9 cellular contexts compared by ENCODE assay signal in the genomic region with DNA sequence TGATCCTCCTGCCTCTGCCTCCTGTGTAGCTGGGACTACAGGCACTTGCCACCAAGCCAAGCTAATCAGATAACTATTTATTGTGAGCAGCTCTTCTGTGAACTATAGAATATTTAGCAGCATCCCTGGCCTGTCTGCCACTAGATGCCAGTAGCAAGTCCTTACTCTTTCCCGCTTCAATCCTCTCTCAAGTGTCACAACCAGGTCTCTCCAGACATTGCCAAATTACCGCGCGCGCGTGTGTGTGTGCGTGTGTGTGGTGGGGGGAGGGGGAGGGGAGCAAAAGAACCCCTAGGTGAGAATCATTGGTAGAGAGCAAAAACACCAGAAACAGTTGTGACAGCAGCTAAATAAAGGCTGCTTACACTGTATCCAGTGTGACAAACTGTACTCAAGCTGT. TPM values are rescaled to one million over a fixed set of nuclear protein-coding genes. Genes with fewer than 3 reads are reported as not detected.
DNase-seq lines count a peak whose midpoint lies in the region; ATAC-seq and TF ChIP-seq lines count a peak whose summit lies in the region.
"Had no signal": no experiment of that assay in that cellular context is flagged by ENCODE, and none has a peak within 500 bp of the region (broad histone marks: within the 10 kb centered on the region; RNA-seq: fewer than 3 reads in every experiment).

No MANE protein-coding gene starts in this region.

- H3K9ac ChIP-seq in DND-41 (ENCODE audit: low read depth, low read length) (no peak overlapping the region), mammary epithelial cell (ENCODE audit: insufficient read depth, low read length) (peak overlapping the region; percentile 54)

- WGBS in mammary epithelial cell (ENCODE audit: low coverage, missing lambda C conversion rate): 93% methylated on average over 7 of the region's 7 CpGs
- 80 to 100% methylated on average over 1 of the region's 7 CpGs for WGBS in mesodermal cell (ENCODE audit: insufficient coverage in 2 of 2), 2 experiments

- H3K27ac ChIP-seq in DND-41 (ENCODE audit: low read length) (no peak overlapping the region), mammary epithelial cell (ENCODE audit: insufficient read depth, low read depth, low read length) (peak overlapping the region; percentile 94), mesodermal cell (ENCODE audit: low read depth, low read length, severe bottlenecking) (peak overlapping the region; percentile 4)

- no peaks in the 10 kb centered on the region for H3K27me3 Mint-ChIP-seq in activated T-helper 1 cell treated with anti-CD3 and anti-CD28 coated beads, Interleukin-12 subunit alpha, Interleukin-12 subunit beta, Interleukin-2, Interleukin-4 antibody, amounts not matched to agents 30 ng/mL and 10 ng/mL and 1 ng/mL, durations not matched to agents 14 hours and 24 hours and 36 hours (ENCODE audit: insufficient read depth)

- no peak overlapping the region for H3K27ac Mint-ChIP-seq in activated T-helper 1 cell treated with anti-CD3 and anti-CD28 coated beads, Interleukin-12 subunit alpha, Interleukin-12 subunit beta, Interleukin-2, Interleukin-4 antibody, amounts not matched to agents 30 ng/mL and 10 ng/mL and 1 ng/mL, durations not matched to agents 14 hours and 24 hours and 36 hours

- no TSS peak for BruUV-seq in mammary epithelial cell (replicated peaks; lab: Mats Ljungman, UMichigan)

- ATAC-seq in DND-41 (ENCODE audit: insufficient read depth, low read depth) (no peak), HG02885 (IDR thresholded peaks at IDR 0.05; ENCODE audit: poor library complexity, unreplicated experiment) (no peak), HG03354 (IDR thresholded peaks at IDR 0.05; ENCODE audit: poor library complexity, severe bottlenecking, unreplicated experiment) (no peak)

- intact Hi-C loops in mammary epithelial cell (cut with micrococcal nuclease): no loop called here
- intact Hi-C loops in activated T-helper 1 cell treated with anti-CD3 and anti-CD28 coated beads, Interleukin-12 subunit alpha, Interleukin-12 subunit beta, Interleukin-2, Interleukin-4 antibody, amounts not matched to agents 30 ng/mL and 10 ng/mL and 1 ng/mL, durations not matched to agents 14 hours and 24 hours and 36 hours (cut with micrococcal nuclease): no loop called here

- peaks cover 14% of the 10 kb centered on the region for H3K4me1 Mint-ChIP-seq in activated T-helper 1 cell treated with anti-CD3 and anti-CD28 coated beads, Interleukin-12 subunit alpha, Interleukin-12 subunit beta, Interleukin-2, Interleukin-4 antibody, amounts not matched to agents 30 ng/mL and 10 ng/mL and 1 ng/mL, durations not matched to agents 14 hours and 24 hours and 36 hours (ENCODE audit: low read depth)

- in situ Hi-C loops in mammary epithelial cell (cut with MboI; ENCODE audit: low sequenced_read_pairs in 2 of 2): no loop called here

- TF ChIP-seq CTCF in DND-41 (IDR thresholded peaks at IDR 0.05; ENCODE audit: borderline replicate concordance, extremely low read depth, low read length, poor library complexity, severe bottlenecking) (peak; percentile 18), mammary epithelial cell (conservative IDR thresholded peaks at IDR 0.05 in 1 of 2, IDR thresholded peaks at IDR 0.05 in 1 of 2; ENCODE audit: extremely low read depth in 1 of 2, insufficient read depth in 1 of 2, low read depth in 1 of 2, low read length in 2 of 2) (peak in 1 of 2 donors; percentile 28)

- peaks cover 3% of the 10 kb centered on the region for H3K36me3 Mint-ChIP-seq in activated T-helper 1 cell treated with anti-CD3 and anti-CD28 coated beads, Interleukin-12 subunit alpha, Interleukin-12 subunit beta, Interleukin-2, Interleukin-4 antibody, amounts not matched to agents 30 ng/mL and 10 ng/mL and 1 ng/mL, durations not matched to agents 14 hours and 24 hours and 36 hours (ENCODE audit: low read depth)

- H4K20me1 ChIP-seq in DND-41 (ENCODE audit: insufficient read depth, low read length) (peaks cover 23% of the 10 kb centered on the region), mammary epithelial cell (ENCODE audit: insufficient read depth, low read length) (no peaks in the 10 kb centered on the region)

- H3K4me3 ChIP-seq in DND-41 (ENCODE audit: low read depth in 1 of 2, low read length in 2 of 2): no peak overlapping the region
- no peak overlapping the region for H3K4me3 ChIP-seq in mammary epithelial cell (replicated peaks in 1 of 3; ENCODE audit: insufficient read depth in 1 of 3, low read depth in 2 of 3, low read length in 3 of 3)
- H3K4me3 ChIP-seq in mesodermal cell (ENCODE audit: extremely low read depth, insufficient read depth, low read length, poor library complexity, severe bottlenecking): no peak overlapping the region

- dilution Hi-C loops in mammary epithelial cell (cut with HindIII; ENCODE audit: low sequenced_read_pairs): no loop called here

- H3K4me1 ChIP-seq in DND-41 (ENCODE audit: insufficient read depth, low read length): no peaks in the 10 kb centered on the region
- peaks cover 23% of the 10 kb centered on the region for H3K4me1 ChIP-seq in mammary epithelial cell (ENCODE audit: insufficient read depth, low read length)
- H3K4me1 ChIP-seq in mesodermal cell (ENCODE audit: control insufficient read depth, insufficient read depth, low read length, poor library complexity, severe bottlenecking): no peaks in the 10 kb centered on the region

- DNase-seq in DND-41 (no peak), M059J (ENCODE audit: low read depth) (peak; percentile 32), mammary epithelial cell (peak; percentile 27), NCI-H187 treated with DMSO at 0.1 percent for 48 hours (lab: John Stamatoyannopoulos, UW) (no peak)
- DNase-seq in activated T-helper 1 cell treated with anti-CD3 and anti-CD28 coated beads, Interleukin-12 subunit alpha, Interleukin-12 subunit beta, Interleukin-2, Interleukin-4 antibody, amounts not matched to agents 30 ng/mL and 10 ng/mL and 1 ng/mL, durations not matched to agents 14 hours and 24 hours and 36 hours (ENCODE audit: low spot score): no peak
- DNase-seq: T-helper 9 cell had no signal

- H3K36me3 ChIP-seq in DND-41 (ENCODE audit: insufficient read depth, low read length): no peaks in the 10 kb centered on the region
- no peaks in the 10 kb centered on the region for H3K36me3 ChIP-seq in mammary epithelial cell (ENCODE audit: insufficient read depth, low read length)
- H3K36me3 ChIP-seq in mesodermal cell (ENCODE audit: control insufficient read depth, insufficient read depth, low read length): peaks cover 5% of the 10 kb centered on the region

- CTCF ChIA-PET in mammary epithelial cell (lab: Charles Lee; ENCODE audit: low non-redundant PET): interaction anchor here (0.6 to 0.9 kb wide), 2 partner anchors 69 to 277 kb away, joined by 4 to 5 read pairs; no protein-coding TSS in a partner anchor

- no peaks in the 10 kb centered on the region for H3K9me3 Mint-ChIP-seq in activated T-helper 1 cell treated with anti-CD3 and anti-CD28 coated beads, Interleukin-12 subunit alpha, Interleukin-12 subunit beta, Interleukin-2, Interleukin-4 antibody, amounts not matched to agents 30 ng/mL and 10 ng/mL and 1 ng/mL, durations not matched to agents 14 hours and 24 hours and 36 hours

- H3K27me3 ChIP-seq in DND-41 (ENCODE audit: insufficient read depth, low read length, poor library complexity) (no peaks in the 10 kb centered on the region), mammary epithelial cell (ENCODE audit: insufficient read depth, low read length) (no peaks in the 10 kb centered on the region)

- no peak overlapping the region for H2AFZ ChIP-seq in DND-41 (ENCODE audit: low read depth, low read length)
- no peak overlapping the region for H2AFZ ChIP-seq in mammary epithelial cell (ENCODE audit: low read depth, low read length)

- H3K9me3 ChIP-seq in DND-41 (ENCODE audit: insufficient read depth, low read length, severe bottlenecking): no peaks in the 10 kb centered on the region
- no peaks in the 10 kb centered on the region for H3K9me3 ChIP-seq in mammary epithelial cell (replicated peaks; ENCODE audit: insufficient read depth, low read length)
- no peaks in the 10 kb centered on the region for H3K9me3 ChIP-seq in mesodermal cell (ENCODE audit: control insufficient read depth, low read length)

- no peak overlapping the region for H3K4me2 ChIP-seq in DND-41 (ENCODE audit: insufficient read depth, low read length)
- H3K4me2 ChIP-seq in mammary epithelial cell (ENCODE audit: insufficient read depth, low read depth, low read length): peak overlapping the region; percentile 72

- H3K79me2 ChIP-seq in DND-41 (ENCODE audit: insufficient read depth, low read length) (peaks cover 90% of the 10 kb centered on the region), mammary epithelial cell (ENCODE audit: insufficient read depth, low read length) (peaks cover 86% of the 10 kb centered on the region)

- H3K4me3 Mint-ChIP-seq in activated T-helper 1 cell treated with anti-CD3 and anti-CD28 coated beads, Interleukin-12 subunit alpha, Interleukin-12 subunit beta, Interleukin-2, Interleukin-4 antibody, amounts not matched to agents 30 ng/mL and 10 ng/mL and 1 ng/mL, durations not matched to agents 14 hours and 24 hours and 36 hours: no peak overlapping the region

RNA-seq across cellular contexts. Expression of gene PPP2R5E, which starts 49.9 kb away (rescaled TPM):
- total RNA-seq in M059J (2014; rRNA removed; shearing (Covaris generic)): 26.5 and 28.9 TPM in 2 replicates
- total RNA-seq in mammary epithelial cell: 10 to 100 TPM; 27.2 to 50.3 TPM
- 18.3 TPM for polyA plus RNA-seq in mammary epithelial cell
- polyA minus RNA-seq in mammary epithelial cell: 50.9 TPM
- 48.9 TPM for polyA plus RNA-seq in mesodermal cell (2013, experiment 1 of 2)
- polyA plus RNA-seq in mesodermal cell (2013, experiment 2 of 2): 54.5 TPM
- 46.3 and 47.6 TPM in 2 replicates for total RNA-seq in activated T-helper 1 cell treated with anti-CD3 and anti-CD28 coated beads, Interleukin-12 subunit alpha, Interleukin-12 subunit beta, Interleukin-2, Interleukin-4 antibody, amounts not matched to agents 30 ng/mL and 10 ng/mL and 1 ng/mL, durations not matched to agents 14 hours and 24 hours and 36 hours

Comparison
In these comparisons a context has a peak if more than half of its experiments do, and no peak if none do; other contexts are left out.
1. DNase-seq: peak in M059J (single experiment) and mammary epithelial cell (single experiment); none in DND-41 (single experiment), activated T-helper 1 cell treated with anti-CD3 and anti-CD28 coated beads, Interleukin-12 subunit alpha, Interleukin-12 subunit beta, Interleukin-2, Interleukin-4 antibody, amounts not matched to agents 30 ng/mL and 10 ng/mL and 1 ng/mL, durations not matched to agents 14 hours and 24 hours and 36 hours (single experiment) and NCI-H187 treated with DMSO at 0.1 percent for 48 hours (single experiment).